Comparison of ENCODE assay signal across 1 cellular context in the genomic region with DNA sequence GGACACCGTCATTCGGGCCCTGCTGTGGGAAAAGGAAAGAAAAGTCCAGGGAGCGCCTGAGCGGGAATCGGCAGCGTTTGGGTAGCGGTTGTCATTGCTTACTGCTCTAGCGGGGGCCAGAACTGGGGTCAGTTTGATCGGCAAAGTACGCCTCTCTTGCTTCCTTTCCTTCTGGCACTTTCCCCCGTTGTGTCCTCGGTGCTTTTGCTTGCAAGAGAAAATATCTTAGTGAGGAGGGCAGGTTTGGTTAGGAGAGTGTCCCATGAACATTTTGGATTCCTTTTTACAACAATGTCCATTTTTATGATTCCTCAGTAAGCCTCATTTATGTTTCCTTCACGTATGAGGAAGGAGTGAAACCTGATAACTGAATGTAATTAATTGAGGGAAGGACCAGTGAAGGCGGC.
TF ChIP-seq lines count a peak whose summit lies in the region.

No MANE protein-coding gene starts in this region.

TF ChIP-seq in HEK293, 187 proteins besides CTCF, POLR2A, EP300 and RAD21 (continued from another document):
- TF ChIP-seq, protein P1, sequence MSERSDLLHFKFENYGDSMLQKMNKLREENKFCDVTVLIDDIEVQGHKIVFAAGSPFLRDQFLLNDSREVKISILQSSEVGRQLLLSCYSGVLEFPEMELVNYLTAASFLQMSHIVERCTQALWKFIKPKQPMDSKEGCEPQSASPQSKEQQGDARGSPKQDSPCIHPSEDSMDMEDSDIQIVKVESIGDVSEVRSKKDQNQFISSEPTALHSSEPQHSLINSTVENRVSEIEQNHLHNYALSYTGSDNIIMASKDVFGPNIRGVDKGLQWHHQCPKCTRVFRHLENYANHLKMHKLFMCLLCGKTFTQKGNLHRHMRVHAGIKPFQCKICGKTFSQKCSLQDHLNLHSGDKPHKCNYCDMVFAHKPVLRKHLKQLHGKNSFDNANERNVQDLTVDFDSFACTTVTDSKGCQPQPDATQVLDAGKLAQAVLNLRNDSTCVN (tag by site-specific recombination; optimal IDR thresholded peaks at IDR 0.05) = no peak
- TF ChIP-seq ZNF335 (tag by site-specific recombination; conservative IDR thresholded peaks at IDR 0.05) = peak; percentile 93
- TF ChIP-seq ZNF629 (tag by site-specific recombination; IDR thresholded peaks at IDR 0.05) = peak; percentile 44; the same call in 1 of the 2 replicates
- TF ChIP-seq ZNF133 (tag by site-specific recombination; IDR thresholded peaks at IDR 0.05) = no peak
- TF ChIP-seq ZNF404 (tag by site-specific recombination; IDR thresholded peaks at IDR 0.05) = no peak
- TF ChIP-seq ZNF112 (tag by site-specific recombination; IDR thresholded peaks at IDR 0.05) = no peak
- TF ChIP-seq KLF7 (tag by site-specific recombination; IDR thresholded peaks at IDR 0.05; ENCODE audit: borderline replicate concordance) = 0 out of 2 replicates have a peak, but pooled peaks have one; percentile 1
- TF ChIP-seq, protein P2, sequence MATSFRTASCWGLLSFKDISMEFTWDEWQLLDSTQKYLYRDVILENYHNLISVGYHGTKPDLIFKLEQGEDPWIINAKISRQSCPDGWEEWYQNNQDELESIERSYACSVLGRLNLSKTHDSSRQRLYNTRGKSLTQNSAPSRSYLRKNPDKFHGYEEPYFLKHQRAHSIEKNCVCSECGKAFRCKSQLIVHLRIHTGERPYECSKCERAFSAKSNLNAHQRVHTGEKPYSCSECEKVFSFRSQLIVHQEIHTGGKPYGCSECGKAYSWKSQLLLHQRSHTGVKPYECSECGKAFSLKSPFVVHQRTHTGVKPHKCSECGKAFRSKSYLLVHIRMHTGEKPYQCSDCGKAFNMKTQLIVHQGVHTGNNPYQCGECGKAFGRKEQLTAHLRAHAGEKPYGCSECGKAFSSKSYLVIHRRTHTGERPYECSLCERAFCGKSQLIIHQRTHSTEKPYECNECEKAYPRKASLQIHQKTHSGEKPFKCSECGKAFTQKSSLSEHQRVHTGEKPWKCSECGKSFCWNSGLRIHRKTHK (tag by site-specific recombination; IDR thresholded peaks at IDR 0.05) = no peak
- TF ChIP-seq PRDM6 (tag by site-specific recombination; IDR thresholded peaks at IDR 0.05) = no peak; the same call in 1 of the 2 replicates
- TF ChIP-seq ZNF211 (tag by site-specific recombination; IDR thresholded peaks at IDR 0.05; ENCODE audit: low read depth) = no peak
- peak; percentile 32 for TF ChIP-seq ZNF366 (tag by site-specific recombination; conservative IDR thresholded peaks at IDR 0.05)
- TF ChIP-seq ZNF76 (tag by site-specific recombination; IDR thresholded peaks at IDR 0.05; ENCODE audit: borderline replicate concordance, low read depth) = no peak
- TF ChIP-seq ZBTB20 (tag by site-specific recombination; IDR thresholded peaks at IDR 0.05) = peak; percentile 96
- TF ChIP-seq ZNF148 (tag by site-specific recombination; IDR thresholded peaks at IDR 0.05; ENCODE audit: borderline replicate concordance) = no peak
- peak; percentile 72 for TF ChIP-seq ZBTB17 (tag by site-specific recombination; IDR thresholded peaks at IDR 0.05)
- TF ChIP-seq PRDM1 (tag by site-specific recombination; IDR thresholded peaks at IDR 0.05) = peak; percentile 97
- TF ChIP-seq ZNF488 (tag by site-specific recombination; IDR thresholded peaks at IDR 0.05) = no peak
- TF ChIP-seq GLIS2 (tag by site-specific recombination; IDR thresholded peaks at IDR 0.05) = no peak
